In the genomic region with DNA sequence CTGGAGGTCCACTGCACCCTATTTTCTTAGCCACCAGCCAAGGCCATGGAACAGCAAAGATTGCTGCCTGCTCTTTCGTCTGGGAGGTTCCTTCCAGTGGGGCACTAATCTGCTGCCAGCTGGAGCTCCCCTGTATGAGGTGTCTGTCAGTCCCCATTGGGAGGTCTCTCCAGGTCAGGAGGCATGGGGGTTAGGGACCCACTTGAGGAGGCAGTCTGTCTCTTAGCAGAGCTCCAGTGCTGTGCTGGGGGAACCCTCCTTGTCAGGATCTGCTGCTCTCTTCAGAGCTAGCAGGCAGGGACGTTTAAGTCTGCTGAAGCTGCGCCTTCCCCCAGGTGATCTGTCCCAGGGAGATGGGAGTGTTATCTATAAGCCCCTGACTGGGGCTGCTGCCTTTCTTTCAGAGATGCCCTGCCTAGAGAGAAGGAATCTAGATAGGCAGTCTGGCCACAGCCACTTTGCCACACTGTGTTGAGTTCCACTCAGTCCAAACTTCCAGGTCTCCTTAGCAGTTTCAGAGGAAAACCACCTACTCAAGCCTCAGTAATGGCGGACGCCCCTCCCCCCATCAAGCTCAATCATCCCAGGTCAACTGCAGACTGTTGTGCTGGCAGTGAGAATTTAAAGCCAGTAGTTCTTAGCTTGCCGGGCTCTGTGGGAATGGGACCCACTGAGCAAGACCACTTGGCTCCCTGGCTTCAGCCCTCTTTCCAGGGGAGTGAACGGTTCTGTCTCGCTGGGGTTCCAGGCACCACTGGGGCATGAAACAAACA, we compare ENCODE assay signal across 27 cellular contexts.
"Had no signal": no experiment of that assay in that cellular context is flagged by ENCODE, and none has a peak within 500 bp of the region (broad histone marks: within the 10 kb centered on the region; RNA-seq: fewer than 3 reads in every experiment).

No MANE protein-coding gene starts in this region.

- H3K4me3 Mint-ChIP-seq: activated CD4-positive, alpha-beta memory T cell treated with anti-CD3 and anti-CD28 coated beads, Interleukin-2, amount 10 ng/mL, durations not matched to agents 7 days and 5 days; activated CD4-positive, alpha-beta T cell treated with anti-CD3 and anti-CD28 coated beads, Interleukin-2, amount 10 ng/mL, durations not matched to agents 7 days and 5 days; activated naive CD4-positive, alpha-beta T cell treated with anti-CD3 and anti-CD28 coated beads, Interleukin-2, amount 10 ng/mL, durations not matched to agents 7 days and 5 days; activated naive CD8-positive, alpha-beta T cell treated with anti-CD3 and anti-CD28 coated beads, Interleukin-2, amount 10 ng/mL, durations not matched to agents 7 days and 5 days; activated T-cell treated with anti-CD3 and anti-CD28 coated beads, Interleukin-2, amount 50 U/mL, for 24 hours; activated T-cell treated with anti-CD3 and anti-CD28 coated beads, Interleukin-2, amount 50 U/mL, for 72 hours; brain; WTC11 had no signal

- H3K27me3 ChIP-seq: ascending aorta, breast epithelium, cardiac muscle cell, colonic mucosa had no signal

- H3K4me1 Mint-ChIP-seq: activated CD4-positive, alpha-beta memory T cell treated with anti-CD3 and anti-CD28 coated beads, Interleukin-2, amount 10 ng/mL, durations not matched to agents 7 days and 5 days; activated CD4-positive, alpha-beta T cell treated with anti-CD3 and anti-CD28 coated beads, Interleukin-2, amount 10 ng/mL, durations not matched to agents 7 days and 5 days; activated naive CD4-positive, alpha-beta T cell treated with anti-CD3 and anti-CD28 coated beads, Interleukin-2, amount 10 ng/mL, durations not matched to agents 7 days and 5 days; activated naive CD8-positive, alpha-beta T cell treated with anti-CD3 and anti-CD28 coated beads, Interleukin-2, amount 10 ng/mL, durations not matched to agents 7 days and 5 days; brain; WTC11 had no signal

- ATAC-seq: activated naive CD4-positive, alpha-beta T cell treated with anti-CD3 and anti-CD28 coated beads, Interleukin-2, amount 50 U/mL, for 72 hours; activated T-cell treated with anti-CD3 and anti-CD28 coated beads, Interleukin-2, amount 50 U/mL, for 72 hours; esophagus mucosa; WTC11 had no signal

- H3K4me1 ChIP-seq: ascending aorta, breast epithelium, colonic mucosa had no signal

- H3K36me3 ChIP-seq: ascending aorta, breast epithelium, cardiac muscle cell, colonic mucosa had no signal

- H3K36me3 Mint-ChIP-seq: activated naive CD4-positive, alpha-beta T cell treated with anti-CD3 and anti-CD28 coated beads, Interleukin-2, amount 10 ng/mL, durations not matched to agents 7 days and 5 days; activated naive CD4-positive, alpha-beta T cell treated with anti-CD3 and anti-CD28 coated beads, Interleukin-2, amount 50 U/mL, for 72 hours; activated naive CD8-positive, alpha-beta T cell treated with anti-CD3 and anti-CD28 coated beads, Interleukin-2, amount 10 ng/mL, durations not matched to agents 7 days and 5 days; brain had no signal

- H3K27ac Mint-ChIP-seq: activated CD4-positive, alpha-beta memory T cell treated with anti-CD3 and anti-CD28 coated beads, Interleukin-2, amount 10 ng/mL, durations not matched to agents 7 days and 5 days; activated CD4-positive, alpha-beta T cell treated with anti-CD3 and anti-CD28 coated beads, Interleukin-2, amount 10 ng/mL, durations not matched to agents 7 days and 5 days; activated naive CD4-positive, alpha-beta T cell treated with anti-CD3 and anti-CD28 coated beads, Interleukin-2, amount 10 ng/mL, durations not matched to agents 7 days and 5 days; activated naive CD4-positive, alpha-beta T cell treated with anti-CD3 and anti-CD28 coated beads, Interleukin-2, amount 50 U/mL, for 72 hours; activated naive CD8-positive, alpha-beta T cell treated with anti-CD3 and anti-CD28 coated beads, Interleukin-2, amount 10 ng/mL, durations not matched to agents 7 days and 5 days; activated T-cell treated with anti-CD3 and anti-CD28 coated beads, Interleukin-2, amount 50 U/mL, for 24 hours; activated T-cell treated with anti-CD3 and anti-CD28 coated beads, Interleukin-2, amount 50 U/mL, for 72 hours; WTC11 had no signal

- DNase-seq: activated CD4-positive, alpha-beta memory T cell treated with anti-CD3 and anti-CD28 coated beads, Interleukin-2, amount 10 ng/mL, durations not matched to agents 7 days and 5 days; activated CD4-positive, alpha-beta T cell treated with anti-CD3 and anti-CD28 coated beads for 1 hour; activated CD4-positive, alpha-beta T cell treated with anti-CD3 and anti-CD28 coated beads for 4 hours; activated CD4-positive, alpha-beta T cell treated with anti-CD3 and anti-CD28 coated beads, Interleukin-2, amount 10 ng/mL, durations not matched to agents 7 days and 5 days; activated CD4-positive, alpha-beta T cell treated with anti-CD3 and anti-CD28 coated beads, Interleukin-2, amount 50 U/mL, for 4 hours; activated CD8-positive, alpha-beta memory T cell treated with anti-CD3 and anti-CD28 coated beads, Interleukin-2, amount 50 U/mL, for 48 hours; activated gamma-delta T cell; activated naive CD4-positive, alpha-beta T cell; activated naive CD4-positive, alpha-beta T cell treated with anti-CD3 and anti-CD28 coated beads, Interleukin-2, amount 10 ng/mL, durations not matched to agents 7 days and 5 days; activated naive CD8-positive, alpha-beta T cell treated with anti-CD3 and anti-CD28 coated beads, Interleukin-2, amount 10 ng/mL, durations not matched to agents 7 days and 5 days; activated T-cell treated with anti-CD3 and anti-CD28 coated beads for 4 hours; activated T-cell treated with anti-CD3 and anti-CD28 coated beads, Interleukin-2, amount 50 U/mL, for 24 hours; activated T-cell treated with anti-CD3 and anti-CD28 coated beads, Interleukin-2, amount 50 U/mL, for 72 hours; central memory CD4-positive, alpha-beta T cell; cerebellar nuclear complex; colonic mucosa; effector CD8-positive, alpha-beta T cell; foreskin fibroblast; head of caudate nucleus; T-helper 2 cell had no signal

- H3K9me3 Mint-ChIP-seq: activated CD4-positive, alpha-beta memory T cell treated with anti-CD3 and anti-CD28 coated beads, Interleukin-2, amount 10 ng/mL, durations not matched to agents 7 days and 5 days; activated naive CD4-positive, alpha-beta T cell treated with anti-CD3 and anti-CD28 coated beads, Interleukin-2, amount 10 ng/mL, durations not matched to agents 7 days and 5 days; activated naive CD8-positive, alpha-beta T cell treated with anti-CD3 and anti-CD28 coated beads, Interleukin-2, amount 10 ng/mL, durations not matched to agents 7 days and 5 days; activated T-cell treated with anti-CD3 and anti-CD28 coated beads, Interleukin-2, amount 50 U/mL, for 24 hours had no signal

- H3K4me3 ChIP-seq: ascending aorta, breast epithelium, cardiac muscle cell, colonic mucosa had no signal

- H3K27ac ChIP-seq: ascending aorta, breast epithelium, cardiac muscle cell, colonic mucosa had no signal

- H3K9me3 ChIP-seq: ascending aorta, colonic mucosa had no signal

- H3K27me3 Mint-ChIP-seq: activated CD4-positive, alpha-beta memory T cell treated with anti-CD3 and anti-CD28 coated beads, Interleukin-2, amount 10 ng/mL, durations not matched to agents 7 days and 5 days; activated naive CD4-positive, alpha-beta T cell treated with anti-CD3 and anti-CD28 coated beads, Interleukin-2, amount 10 ng/mL, durations not matched to agents 7 days and 5 days; activated naive CD8-positive, alpha-beta T cell treated with anti-CD3 and anti-CD28 coated beads, Interleukin-2, amount 10 ng/mL, durations not matched to agents 7 days and 5 days; activated T-cell treated with anti-CD3 and anti-CD28 coated beads, Interleukin-2, amount 50 U/mL, for 24 hours had no signal
